Comparison of ENCODE assay signal across 20 cellular contexts in genomic region chr16:89844739-89845339, GRCh38.
"Had no signal": no experiment of that assay in that cellular context is flagged by ENCODE, and none has a peak within 500 bp of the region (broad histone marks: within the 10 kb centered on the region; RNA-seq: fewer than 3 reads in every experiment).

No MANE protein-coding gene starts in this region.

- H3K27ac Mint-ChIP-seq: activated CD4-positive, alpha-beta T cell treated with anti-CD3 and anti-CD28 coated beads for 36 hours; activated CD8-positive, alpha-beta T cell treated with anti-CD3 and anti-CD28 coated beads for 36 hours; activated naive CD8-positive, alpha-beta T cell treated with anti-CD3 and anti-CD28 coated beads, Interleukin-2, amount 50 U/mL, for 24 hours; activated T-helper 17 cell treated with anti-CD3 and anti-CD28 coated beads, Interleukin-2, amount 50 U/mL, for 72 hours; memory B cell; T-helper 2 cell treated with Interferon-gamma antibody and Interleukin-4, amounts not matched to agents 5 μg/mL and 100 μg/mL, for 36 hours had no signal

- H3K4me3 ChIP-seq: coronary artery, smooth muscle cell, thyroid gland had no signal

- H3K27me3 ChIP-seq: brain microvascular endothelial cell, thyroid gland had no signal

- H3K4me2 ChIP-seq: smooth muscle cell had no signal

- H3K4me1 Mint-ChIP-seq: activated T-helper 17 cell treated with anti-CD3 and anti-CD28 coated beads, Interleukin-2, amount 50 U/mL, for 72 hours had no signal

- DNase-seq: activated T-cell treated with anti-CD3 and anti-CD28 coated beads, Interleukin-2, amount 50 U/mL, for 1 hour; anterior cingulate cortex; brain microvascular endothelial cell; erythroblast; head of caudate nucleus; naive B cell; stimulated activated CD4-positive, alpha-beta T cell treated with anti-CD3 and anti-CD28 coated beads, Interleukin-4, amount 100 ng/mL, for 1 hour; thyroid gland had no signal

- FAIRE-seq: endometrium, frontal cortex, TTC549 had no signal

- H3K27me3 Mint-ChIP-seq: activated CD4-positive, alpha-beta T cell treated with anti-CD3 and anti-CD28 coated beads for 36 hours; activated CD8-positive, alpha-beta T cell treated with anti-CD3 and anti-CD28 coated beads for 36 hours; activated naive CD8-positive, alpha-beta T cell treated with anti-CD3 and anti-CD28 coated beads, Interleukin-2, amount 50 U/mL, for 24 hours; activated T-helper 17 cell treated with anti-CD3 and anti-CD28 coated beads, Interleukin-2, amount 50 U/mL, for 72 hours; naive B cell had no signal

- H3K27ac ChIP-seq: brain microvascular endothelial cell, coronary artery had no signal

- H3K36me3 Mint-ChIP-seq: memory B cell, naive B cell had no signal

- ATAC-seq: activated T-helper 17 cell treated with anti-CD3 and anti-CD28 coated beads, Interleukin-2, amount 50 U/mL, for 72 hours; sciatic nerve had no signal

- H3K4me3 Mint-ChIP-seq: activated CD4-positive, alpha-beta T cell treated with anti-CD3 and anti-CD28 coated beads for 36 hours; activated CD8-positive, alpha-beta T cell treated with anti-CD3 and anti-CD28 coated beads for 36 hours; activated naive CD8-positive, alpha-beta T cell treated with anti-CD3 and anti-CD28 coated beads, Interleukin-2, amount 50 U/mL, for 24 hours; activated T-helper 17 cell treated with anti-CD3 and anti-CD28 coated beads, Interleukin-2, amount 50 U/mL, for 72 hours; memory B cell; T-helper 2 cell treated with Interferon-gamma antibody and Interleukin-4, amounts not matched to agents 5 μg/mL and 100 μg/mL, for 36 hours had no signal

- H3K9me3 Mint-ChIP-seq: activated CD8-positive, alpha-beta T cell treated with anti-CD3 and anti-CD28 coated beads for 36 hours; activated naive CD8-positive, alpha-beta T cell treated with anti-CD3 and anti-CD28 coated beads, Interleukin-2, amount 50 U/mL, for 24 hours; activated T-helper 17 cell treated with anti-CD3 and anti-CD28 coated beads, Interleukin-2, amount 50 U/mL, for 72 hours; memory B cell; naive B cell; T-helper 2 cell treated with Interferon-gamma antibody and Interleukin-4, amounts not matched to agents 5 μg/mL and 100 μg/mL, for 36 hours had no signal

- H3K36me3 ChIP-seq: brain microvascular endothelial cell, thyroid gland had no signal

- H3K9me3 ChIP-seq: thyroid gland had no signal
